In the genomic region with DNA sequence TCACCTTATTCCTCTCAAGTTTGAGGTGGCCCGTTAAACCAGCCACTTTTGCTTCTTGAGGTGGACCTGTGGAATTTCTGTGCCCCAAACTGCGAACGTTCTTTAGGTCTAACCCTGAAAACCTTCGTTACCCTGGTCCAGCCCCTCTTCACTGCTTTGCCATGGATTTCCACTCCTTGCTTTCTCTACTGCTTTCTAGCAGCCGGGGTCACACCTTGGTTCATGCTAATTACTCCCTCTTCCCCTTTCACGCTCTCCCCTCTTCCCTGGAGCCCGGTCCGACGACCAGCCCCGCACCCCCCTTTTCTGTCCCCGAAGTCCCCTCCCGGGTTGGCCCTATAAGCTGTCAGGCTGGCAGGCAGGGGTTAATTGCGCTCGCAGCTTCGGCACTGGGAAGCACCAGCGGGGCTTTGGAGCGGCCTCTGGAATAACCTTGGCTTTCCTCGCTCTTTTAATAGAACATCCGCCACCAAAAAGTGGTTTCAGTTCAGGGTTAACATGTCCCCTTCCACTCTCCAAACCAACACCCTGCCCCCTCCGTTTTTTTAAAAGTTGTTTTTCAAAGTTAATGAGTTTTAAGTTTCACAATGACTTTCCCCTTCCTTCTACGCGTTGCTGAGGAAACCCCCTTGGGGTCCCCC, we compare ENCODE assay signal across 8 cellular contexts. TPM values are rescaled to one million over a fixed set of nuclear protein-coding genes. Genes with fewer than 3 reads are reported as not detected.
A peak's percentile ranks its signal among the peaks of the same experiment; 100 is the strongest.
DNase-seq lines count a peak whose midpoint lies in the region; ATAC-seq and TF ChIP-seq lines count a peak whose summit lies in the region.

No MANE protein-coding gene starts in this region.

- 0 to 1% (median 1%) methylated on average over 22 of the region's 22 CpGs for WGBS in adipose tissue, 3 donors

- peak overlapping the region; percentile 74 for H3K27ac Mint-ChIP-seq in Calu3 (ENCODE audit: unreplicated experiment)

- CTCF ChIA-PET in Calu3 (lab: Charles Lee): interaction anchor here (0.7 kb wide), 1 partner anchor 309 kb away, joined by 4 read pairs; no protein-coding TSS in a partner anchor

- TF ChIP-seq POLR2A in GM19193 (IDR thresholded peaks at IDR 0.05; ENCODE audit: extremely low read depth, insufficient read depth, insufficient read length): peak; percentile 78

- peak overlapping the region; percentile 76 for H3K4me3 Mint-ChIP-seq in Calu3 (ENCODE audit: low read depth, unreplicated experiment)

- peaks cover 15% of the 10 kb centered on the region for H3K4me1 Mint-ChIP-seq in Calu3 (ENCODE audit: low read depth, unreplicated experiment)

- H3K9me3 Mint-ChIP-seq in Calu3 (ENCODE audit: low read depth, unreplicated experiment): no peaks in the 10 kb centered on the region

- DNase-seq in Calu3: peak; percentile 38
- peak; percentile 77 to 87 for DNase-seq in NCI-H526 (lab: John Stamatoyannopoulos, UW)
- peak; percentile 40 for DNase-seq in iPS DF 19.7 (ENCODE audit: low read depth, low spot score)
- DNase-seq in skeletal muscle cell (ENCODE audit: low read depth): no peak
- DNase-seq in EL: no peak

- peaks cover 58% of the 10 kb centered on the region for H3K36me3 Mint-ChIP-seq in Calu3 (ENCODE audit: insufficient read depth, unreplicated experiment)

- BruUV-seq in Calu3 (replicated peaks; lab: Mats Ljungman, UMichigan): no TSS peak

- peak overlapping the region; percentile 61 for H3K4me3 ChIP-seq in skeletal muscle cell (ENCODE audit: low read depth, low read length)

- peak; percentile 44 for ATAC-seq in HG03175 (IDR thresholded peaks at IDR 0.05; ENCODE audit: unreplicated experiment)

- intact Hi-C loops in Calu3 (cut with micrococcal nuclease; ENCODE audit: unreplicated experiment): loop anchor here (5.0 kb wide), 2 partner anchors 277 to 308 kb away; no protein-coding TSS in a partner anchor

- H3K27ac ChIP-seq in adipose tissue (ENCODE audit: low read depth, low read length): peak overlapping the region; percentile 88

- no peak for TF ChIP-seq CTCF in Calu3 (IDR thresholded peaks at IDR 0.05; ENCODE audit: unreplicated experiment)

- no peaks in the 10 kb centered on the region for H3K27me3 Mint-ChIP-seq in Calu3 (ENCODE audit: unreplicated experiment)

RNA-seq across cellular contexts. Expression of a gene that starts 1.4 kb away (rescaled TPM):
- 16.1 and 16.2 TPM in 2 replicates for total RNA-seq in Calu3 (2022)
- polyA plus RNA-seq in adipose tissue: 10 to 100 TPM in 1 of 3 donors, 1 to 10 TPM in 2; 3.8 to 13.9 (median 5.5) TPM

Comparison
In these comparisons a context has a peak if more than half of its experiments do, and no peak if none do; other contexts are left out.
1. DNase-seq: peak in Calu3 (single experiment), NCI-H526 (2 of 2) and iPS DF 19.7 (single experiment); none in skeletal muscle cell (single experiment) and EL (single experiment).